Comparison of ENCODE assay signal across 21 cellular contexts in the genomic region with DNA sequence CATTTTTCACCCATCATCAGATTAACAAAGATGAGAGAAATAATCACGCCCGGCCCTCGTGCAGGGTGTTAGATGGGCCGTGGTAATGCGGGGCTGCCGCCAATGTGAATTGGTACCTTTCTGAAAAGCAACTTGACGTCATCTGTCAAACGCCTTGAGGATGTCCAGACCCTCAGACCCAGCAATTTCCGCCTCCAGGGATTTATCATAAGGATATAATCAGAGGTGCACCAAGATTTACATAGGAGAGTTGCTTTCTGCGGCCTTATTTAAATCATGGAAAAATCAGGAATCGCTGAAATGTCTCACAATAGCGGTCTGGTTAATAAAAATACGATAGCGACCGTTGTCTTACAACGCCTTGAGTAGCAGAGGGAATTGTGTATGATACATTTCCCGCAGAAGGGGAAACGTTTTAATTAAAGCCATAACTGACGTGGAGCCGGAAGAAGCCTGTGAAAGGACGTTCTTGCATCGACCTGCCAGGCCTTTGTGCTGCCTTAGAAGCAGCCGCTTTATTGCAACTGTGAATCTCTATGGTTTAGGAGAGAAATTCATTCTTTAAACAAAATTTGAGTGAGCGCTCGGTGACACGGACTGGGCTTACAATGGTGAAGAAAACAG. TPM values are rescaled to one million over a fixed set of nuclear protein-coding genes. Genes with fewer than 3 reads are reported as not detected.
DNase-seq lines count a peak whose midpoint lies in the region; ATAC-seq, FAIRE-seq and TF ChIP-seq lines count a peak whose summit lies in the region.
"Had no signal": no experiment of that assay in that cellular context is flagged by ENCODE, and none has a peak within 500 bp of the region (broad histone marks: within the 10 kb centered on the region; RNA-seq: fewer than 3 reads in every experiment).

No MANE protein-coding gene starts in this region.

- peaks cover 6% of the 10 kb centered on the region for H3K27me3 Mint-ChIP-seq in nephron (ENCODE audit: low read depth)

- no peak for TF ChIP-seq POLR2A in K562 (conservative IDR thresholded peaks at IDR 0.05)

- TF ChIP-seq CTCF in K562 (IDR thresholded peaks at IDR 0.05 in 2 of 3, conservative IDR thresholded peaks at IDR 0.05 in 1 of 3; ENCODE audit: insufficient read depth in 2 of 3, low read depth in 1 of 3, low read length in 3 of 3) (no peak), nephron (IDR thresholded peaks at IDR 0.05; ENCODE audit: unreplicated experiment in 3 of 3) (no peak), omental fat pad (IDR thresholded peaks at IDR 0.05) (no peak)

- peaks cover 5% of the 10 kb centered on the region; the same call in 1 of the 2 replicates for H4K20me1 ChIP-seq in K562 (replicated peaks; ENCODE audit: control insufficient read depth, insufficient read depth, low read length)

- CTCF ChIA-PET in K562 (lab: Yijun Ruan, JAX; ENCODE audit: low intra/inter-chr PET ratio): no interaction called here

- peak; percentile 86 for DNase-seq in NCI-H2227 (lab: John Stamatoyannopoulos, UW; ENCODE audit: unreplicated experiment)
- DNase-seq in K562 (ENCODE audit: extremely low read depth in 1 of 4, low spot score in 3 of 4): no peak
- no peak for DNase-seq in head of caudate nucleus
- DNase-seq in omental fat pad (ENCODE audit: low spot score): no peak
- DNase-seq in NCI-H187 treated with DMSO at 0.1 percent for 48 hours (lab: John Stamatoyannopoulos, UW): no peak
- DNase-seq: AML-193, COR-L47, DMS 273 treated with DMSO at 0.1 percent for 48 hours, GDM1, GOT3, NCI-H1092 treated with DMSO at 0.1 percent for 48 hours, NCI-H146, NCI-H2081, NCI-H2171 treated with DMSO at 0.1 percent for 48 hours, SJCRH30 had no signal

- peaks cover 15% of the 10 kb centered on the region for H3K4me1 Mint-ChIP-seq in nephron

- no peaks in the 10 kb centered on the region for H3K9me3 Mint-ChIP-seq in nephron

- no peak for FAIRE-seq in K562 (lab: Jason Lieb, UNC)
- FAIRE-seq: GM19239 had no signal

- H3K27me3 ChIP-seq in K562 (ENCODE audit: control insufficient read depth in 2 of 2, insufficient read depth in 2 of 2, low read length in 2 of 2) (no peaks in the 10 kb centered on the region), stomach smooth muscle (ENCODE audit: control insufficient read depth in 1 of 2, insufficient read depth in 2 of 2, low read length in 2 of 2) (no peaks in the 10 kb centered on the region)
- H3K27me3 ChIP-seq: SJCRH30 had no signal

- H3K9ac ChIP-seq in K562 (ENCODE audit: insufficient read depth in 1 of 2, low read depth in 2 of 2, low read length in 2 of 2) (no peak overlapping the region), stomach smooth muscle (ENCODE audit: low read length in 2 of 2) (peak overlapping the region; percentile 36 to 44)

- peaks cover 4% of the 10 kb centered on the region; the same call in 2 of the 3 replicates for H3K36me3 ChIP-seq in K562 (ENCODE audit: control insufficient read depth, insufficient read depth, low read length)
- H3K36me3 ChIP-seq in stomach smooth muscle (ENCODE audit: control insufficient read depth in 2 of 2, insufficient read depth in 2 of 2, low read length in 2 of 2): no peaks in the 10 kb centered on the region
- H3K36me3 ChIP-seq: SJCRH30 had no signal

- H2AFZ ChIP-seq in K562 (ENCODE audit: low read depth, low read length): no peak overlapping the region

- 79% methylated on average over 26 of the region's 26 CpGs for WGBS in K562 (ENCODE audit: insufficient coverage, low coverage, missing lambda C conversion rate)

- peak overlapping the region; percentile 49 to 83 (median 67) for H3K4me3 Mint-ChIP-seq in nephron

- H3K4me1 ChIP-seq in K562 (replicated peaks in 1 of 2; ENCODE audit: control insufficient read depth in 2 of 2, insufficient read depth in 2 of 2, low read length in 2 of 2): peaks cover 10 to 24% of the 10 kb centered on the region in 2 experiments
- H3K4me1 ChIP-seq in stomach smooth muscle (ENCODE audit: control insufficient read depth, insufficient read depth, low read length): peaks cover 26% of the 10 kb centered on the region

- POLR2A ChIA-PET in K562 (lab: Yijun Ruan, JAX): interaction anchor here (0.7 to 1.1 kb wide), 2 partner anchors 62 to 89 kb away, joined by 3 read pairs; no protein-coding TSS in a partner anchor

- H3K79me2 ChIP-seq in K562 (ENCODE audit: control insufficient read depth, insufficient read depth, low read length): peaks cover 15% of the 10 kb centered on the region

- no peaks in the 10 kb centered on the region for H3K9me1 ChIP-seq in K562 (ENCODE audit: control insufficient read depth, insufficient read depth, low read length)

- intact Hi-C loops in K562 (cut with micrococcal nuclease) (no loop called here), head of caudate nucleus (cut with DNase I) (no loop called here)

- H3K9me3 ChIP-seq in K562 (replicated peaks; ENCODE audit: control insufficient read depth, insufficient read depth, low read depth, low read length) (no peaks in the 10 kb centered on the region), stomach smooth muscle (ENCODE audit: control insufficient read depth in 2 of 2, low read length in 2 of 2) (no peaks in the 10 kb centered on the region)
- H3K9me3 ChIP-seq: SJCRH30 had no signal

- H3K27ac Mint-ChIP-seq in nephron: peak overlapping the region; percentile 45 to 83 (median 79)

- in situ Hi-C loops in K562 (cut with MboI): no loop called here

- no peaks in the 10 kb centered on the region for H3K36me3 Mint-ChIP-seq in nephron (ENCODE audit: low read depth)
- H3K36me3 Mint-ChIP-seq: CD14-positive monocyte had no signal

- H3K4me3 ChIP-seq in K562: no peak overlapping the region
- no peak overlapping the region for H3K4me3 ChIP-seq in stomach smooth muscle (ENCODE audit: low read length in 2 of 2)
- H3K4me3 ChIP-seq: SJCRH30 had no signal

- ATAC-seq in K562 (no peak), omental fat pad (ENCODE audit: low FRiP score) (no peak)
- ATAC-seq: HCT116, Panc1 had no signal

- no peak for TF ChIP-seq EP300 in K562 (IDR thresholded peaks at IDR 0.05; ENCODE audit: low read length)

- H3K27ac ChIP-seq in K562 (ENCODE audit: extremely low read depth, low read depth, low read length) (no peak overlapping the region), stomach smooth muscle (ENCODE audit: low read length) (no peak overlapping the region)
- H3K27ac ChIP-seq: SJCRH30 had no signal

- H3K4me2 ChIP-seq in K562 (ENCODE audit: insufficient read depth, low read length): no peak overlapping the region

- no TSS peak for BruUV-seq in K562 (replicated peaks; lab: Mats Ljungman, UMichigan)

- TF ChIP-seq RAD21 in K562 (CRISPR knock-in tag; conservative IDR thresholded peaks at IDR 0.05 in 1 of 2, IDR thresholded peaks at IDR 0.05 in 1 of 2): no peak

RNA-seq across cellular contexts. Expression of a gene that starts 32.3 kb away (rescaled TPM):
- total RNA-seq in K562 (2011; cell fraction: chromatin; rRNA removed; ENCODE audit: low replicate concordance): 66.7 and 198 TPM in 2 replicates
- 157 and 164 TPM in 2 replicates for total RNA-seq in K562 (2011; cell fraction: nucleolus; rRNA removed)
- total RNA-seq in K562 (2011; cell fraction: nucleoplasm; rRNA removed): 136 and 201 TPM in 2 replicates
- total RNA-seq in K562 (2014; rRNA removed): 253 and 295 TPM in 2 replicates
- total RNA-seq in K562 (2014; rRNA removed; fragmentation: Illumina TruSeq; extraction: Trizol): 4.9 and 6.0 TPM in 2 replicates
- 108 and 142 TPM in 2 replicates for total RNA-seq in K562 (2015; rRNA removed; fragmentation: Illumina TruSeq; extraction: Trizol)
- total RNA-seq in K562 (2021): 266 and 293 TPM in 2 replicates
- 56.7 and 107 TPM in 2 replicates for polyA plus RNA-seq in K562 (2011; rRNA removed)
- 225 and 766 TPM in 2 replicates for polyA plus RNA-seq in K562 (2011; cell fraction: cytosol; rRNA removed)
- 159 and 202 TPM in 2 replicates for polyA plus RNA-seq in K562 (2011; cell fraction: nucleus; rRNA removed)
- 194 and 288 TPM in 2 replicates for polyA plus RNA-seq in K562 (2012)
- polyA plus RNA-seq in K562 (2014; fragmentation: Illumina TruSeq; extraction: Trizol): 11.4 and 105 TPM in 2 replicates
- polyA plus RNA-seq in K562 (2014; fragmentation: Nextera tagmentation; extraction: Ambion mirVana): 10 to 100 TPM; 28.2 to 60.6 TPM
- polyA plus RNA-seq in K562 (2014; rRNA removed): 271 and 292 TPM in 2 replicates
- 32.1 and 38.2 TPM in 2 replicates for polyA minus RNA-seq in K562 (2011; rRNA and poly(A)+ RNA removed)
- 125 and 190 TPM in 2 replicates for polyA minus RNA-seq in K562 (2011; cell fraction: cytosol; rRNA and poly(A)+ RNA removed)
- 30.8 and 41.1 TPM in 2 replicates for polyA minus RNA-seq in K562 (2011; cell fraction: nucleus; rRNA and poly(A)+ RNA removed)
- 100 to 1,000 TPM in 3 of 4 donors, 10 to 100 TPM in 1; 80.3 to 121 (median 114) TPM for total RNA-seq in omental fat pad

RNA-seq across cellular contexts. Expression of a gene that starts 49.9 kb away (rescaled TPM):
- 8.0 and 26.2 TPM in 2 replicates for total RNA-seq in K562 (2011; cell fraction: chromatin; rRNA removed; ENCODE audit: low replicate concordance)
- total RNA-seq in K562 (2011; cell fraction: nucleolus; rRNA removed): 17.6 and 18.7 TPM in 2 replicates
- 11.9 and 13.9 TPM in 2 replicates for total RNA-seq in K562 (2011; cell fraction: nucleoplasm; rRNA removed)
- 35.2 and 47.8 TPM in 2 replicates for total RNA-seq in K562 (2014; rRNA removed)
- total RNA-seq in K562 (2014; rRNA removed; fragmentation: Illumina TruSeq; extraction: Trizol): 6.1 and 11.1 TPM in 2 replicates
- total RNA-seq in K562 (2015; rRNA removed; fragmentation: Illumina TruSeq; extraction: Trizol): 25.9 and 28.7 TPM in 2 replicates
- 35.3 and 37.5 TPM in 2 replicates for total RNA-seq in K562 (2021)
- 27.2 and 42.1 TPM in 2 replicates for polyA plus RNA-seq in K562 (2011; rRNA removed)
- 46.5 and 96.1 TPM in 2 replicates for polyA plus RNA-seq in K562 (2011; cell fraction: cytosol; rRNA removed)
- polyA plus RNA-seq in K562 (2011; cell fraction: nucleus; rRNA removed): 23.4 and 27.7 TPM in 2 replicates
- 44.0 and 47.8 TPM in 2 replicates for polyA plus RNA-seq in K562 (2012)
- 26.2 and 35.1 TPM in 2 replicates for polyA plus RNA-seq in K562 (2014; fragmentation: Illumina TruSeq; extraction: Trizol)
- 1 to 10 TPM; 1.3 to 2.1 TPM for polyA plus RNA-seq in K562 (2014; fragmentation: Nextera tagmentation; extraction: Ambion mirVana)
- 33.3 and 37.8 TPM in 2 replicates for polyA plus RNA-seq in K562 (2014; rRNA removed)
- polyA minus RNA-seq in K562 (2011; rRNA and poly(A)+ RNA removed): 8.4 and 12.9 TPM in 2 replicates
- polyA minus RNA-seq in K562 (2011; cell fraction: cytosol; rRNA and poly(A)+ RNA removed): 22.1 and 26.4 TPM in 2 replicates
- 6.7 and 7.7 TPM in 2 replicates for polyA minus RNA-seq in K562 (2011; cell fraction: nucleus; rRNA and poly(A)+ RNA removed)
- 10 to 100 TPM; 10.8 to 16.2 (median 13.7) TPM for total RNA-seq in omental fat pad

RNA-seq across cellular contexts. Expression of a gene that starts 56.0 kb away (rescaled TPM):
- 223 and 289 TPM in 2 replicates for total RNA-seq in K562 (2011; cell fraction: chromatin; rRNA removed; ENCODE audit: low replicate concordance)
- 105 and 117 TPM in 2 replicates for total RNA-seq in K562 (2011; cell fraction: nucleolus; rRNA removed)
- 149 and 185 TPM in 2 replicates for total RNA-seq in K562 (2011; cell fraction: nucleoplasm; rRNA removed)
- total RNA-seq in K562 (2014; rRNA removed) (222 and 244 TPM in 2 replicates), K562 (2014; rRNA removed; fragmentation: Illumina TruSeq; extraction: Trizol) (77.7 and 78.7 TPM in 2 replicates), K562 (2015; rRNA removed; fragmentation: Illumina TruSeq; extraction: Trizol) (139 and 143 TPM in 2 replicates), K562 (2021) (287 and 289 TPM in 2 replicates), omental fat pad (10 to 100 TPM; 47.3 to 55.7 (median 51.1) TPM)
- polyA plus RNA-seq in K562 (2011; rRNA removed) (125 and 155 TPM in 2 replicates), K562 (2014; fragmentation: Illumina TruSeq; extraction: Trizol) (142 and 156 TPM in 2 replicates), K562 (2014; fragmentation: Nextera tagmentation; extraction: Ambion mirVana) (10 to 100 TPM; 10.8 to 13.3 TPM), K562 (2014; rRNA removed) (250 and 266 TPM in 2 replicates)
- 57.6 and 123 TPM in 2 replicates for polyA plus RNA-seq in K562 (2011; cell fraction: cytosol; rRNA removed)
- polyA plus RNA-seq in K562 (2011; cell fraction: nucleus; rRNA removed): 177 and 237 TPM in 2 replicates
- polyA plus RNA-seq in K562 (2012): 116 and 140 TPM in 2 replicates
- polyA minus RNA-seq in K562 (2011; rRNA and poly(A)+ RNA removed): 29.7 and 47.1 TPM in 2 replicates
- polyA minus RNA-seq in K562 (2011; cell fraction: cytosol; rRNA and poly(A)+ RNA removed): 61.3 and 62.0 TPM in 2 replicates
- polyA minus RNA-seq in K562 (2011; cell fraction: nucleus; rRNA and poly(A)+ RNA removed): 38.8 and 60.8 TPM in 2 replicates

Comparison
In these comparisons a context has a peak if more than half of its experiments do, and no peak if none do; other contexts are left out.
1. H3K9ac ChIP-seq: peak in stomach smooth muscle (2 of 2); none in K562 (0 of 2).